Comparison of ENCODE assay signal across 9 cellular contexts in the genomic region with DNA sequence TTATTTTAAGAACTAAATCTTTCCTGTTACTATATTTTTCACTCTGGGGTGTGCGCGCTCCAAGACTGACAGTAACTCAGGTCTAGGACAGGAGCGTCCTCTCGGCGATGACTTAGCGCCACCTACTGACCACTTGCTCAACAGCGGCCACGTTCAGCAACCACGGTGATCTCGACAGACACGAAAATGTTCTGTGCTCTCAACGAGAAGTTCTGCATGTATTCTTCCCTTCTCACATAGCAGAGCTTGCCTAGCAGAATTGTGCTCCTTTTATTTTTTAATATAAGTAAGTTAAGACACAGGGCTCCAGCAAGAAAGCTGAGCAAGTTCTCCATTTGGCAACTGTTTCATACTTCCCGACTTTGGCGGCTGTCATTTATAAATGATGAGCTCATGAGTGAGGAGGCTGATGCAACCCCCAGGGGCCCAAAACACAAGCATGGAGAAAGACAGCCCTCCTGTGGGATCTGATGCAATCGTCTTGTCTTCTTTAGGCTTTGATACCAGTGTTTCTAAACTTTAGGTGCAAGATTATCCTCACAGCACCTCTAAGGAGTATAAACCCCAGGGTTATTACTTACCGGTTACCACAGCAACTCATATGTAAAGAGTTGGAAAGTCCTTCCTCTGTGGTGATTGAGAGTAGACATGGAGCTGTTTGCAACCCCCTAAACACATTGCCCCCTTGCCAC.
DNase-seq lines count a peak whose midpoint lies in the region; ATAC-seq, FAIRE-seq and TF ChIP-seq lines count a peak whose summit lies in the region.
"Had no signal": no experiment of that assay in that cellular context is flagged by ENCODE, and none has a peak within 500 bp of the region (broad histone marks: within the 10 kb centered on the region; RNA-seq: fewer than 3 reads in every experiment).

No MANE protein-coding gene starts in this region.

- H3K27me3 Mint-ChIP-seq in chondrocyte (ENCODE audit: low read depth) = no peaks in the 10 kb centered on the region
- H3K27me3 Mint-ChIP-seq: activated naive CD8-positive, alpha-beta T cell had no signal

- peaks cover 0 to 1% of the 10 kb centered on the region in 2 experiments; a peak in 1 of 5 replicates for H3K27me3 ChIP-seq in HepG2 (ENCODE audit: control insufficient read depth in 1 of 2, insufficient read depth in 2 of 2, low read length in 2 of 2)

- peak overlapping the region; percentile 90 for H3K27ac Mint-ChIP-seq in chondrocyte (ENCODE audit: unreplicated experiment)
- H3K27ac Mint-ChIP-seq: activated naive CD8-positive, alpha-beta T cell had no signal

- CTCF ChIA-PET in HepG2 (lab: Yijun Ruan, JAX; ENCODE audit: low intra/inter-chr PET ratio, low total read pairs) = interaction anchor here (1.7 to 2.1 kb wide), 2 partner anchors 331 to 359 kb away, joined by 4 to 13 read pairs; no protein-coding TSS in a partner anchor

- peak; percentile 83 for TF ChIP-seq RAD21 in HepG2 (CRISPR knock-in tag; IDR thresholded peaks at IDR 0.05)

- POLR2A ChIA-PET in HepG2 (lab: Yijun Ruan, JAX) = interaction anchor here (0.6 to 1.3 kb wide), 4 partner anchors 10 to 740 kb away, joined by 3 to 5 read pairs (median 4); no protein-coding TSS in a partner anchor

- H3K9me3 Mint-ChIP-seq in chondrocyte (ENCODE audit: low read depth) = peaks cover 20% of the 10 kb centered on the region

- H3K27ac ChIP-seq in HepG2 (ENCODE audit: extremely low read length, insufficient read depth, low read length) = no peak overlapping the region

- H3K4me1 ChIP-seq in HepG2 (ENCODE audit: insufficient read depth, low read length) = peaks cover 8% of the 10 kb centered on the region

- H3K4me3 ChIP-seq in HepG2 (replicated peaks in 1 of 3; ENCODE audit: insufficient read depth in 1 of 3, low read depth in 2 of 3, low read length in 3 of 3) = peak overlapping the region in 2 of 3 experiments; percentile 27 to 34; a peak in 1 of 6 replicates

- H3K4me3 Mint-ChIP-seq in chondrocyte (ENCODE audit: unreplicated experiment) = peak overlapping the region; percentile 44
- H3K4me3 Mint-ChIP-seq: activated naive CD8-positive, alpha-beta T cell had no signal

- BruUV-seq in HepG2 (replicated peaks; lab: Mats Ljungman, UMichigan) = no TSS peak

- ATAC-seq in HG03342 (IDR thresholded peaks at IDR 0.05; ENCODE audit: unreplicated experiment) (peak; percentile 98), HepG2 (peak; percentile 99)

- no peaks in the 10 kb centered on the region for H3K36me3 ChIP-seq in HepG2 (replicated peaks in 1 of 2; ENCODE audit: control insufficient read depth in 1 of 2, insufficient read depth in 2 of 2, low read length in 2 of 2)

- no peaks in the 10 kb centered on the region for H3K79me2 ChIP-seq in HepG2 (ENCODE audit: insufficient read depth, low read length)

- TF ChIP-seq CTCF in chondrocyte (IDR thresholded peaks at IDR 0.05) = peak; percentile 99
- TF ChIP-seq CTCF in HepG2 (CRISPR knock-in tag; IDR thresholded peaks at IDR 0.05) = peak; percentile 95

- in situ Hi-C loops in HepG2 (cut with HindIII; ENCODE audit: extremely low pct_ligation_motif_present, low pct_unique_long_range_greater_than_20kb) = loop anchor here (5.0 to 25.0 kb wide), 2 partner anchors 333 to 632 kb away; no protein-coding TSS in a partner anchor

- peak overlapping the region; percentile 42; the same call in 1 of the 2 replicates for H3K9ac ChIP-seq in HepG2 (ENCODE audit: insufficient read depth, low read depth, low read length)

- peak; percentile 88 for FAIRE-seq in GM19239 (lab: Jason Lieb, UNC)
- FAIRE-seq in HepG2 (lab: Jason Lieb, UNC) = peak; percentile 86

- no peak for TF ChIP-seq POLR2A in HepG2 (IDR thresholded peaks at IDR 0.05; ENCODE audit: insufficient read depth in 1 of 2, low read depth in 2 of 2, low read length in 2 of 2)

- H3K36me3 Mint-ChIP-seq in chondrocyte (ENCODE audit: low read depth) = peaks cover 15% of the 10 kb centered on the region

- H3K4me2 ChIP-seq in HepG2 (ENCODE audit: low read depth, low read length) = peak overlapping the region; percentile 60

- H2AFZ ChIP-seq in HepG2 (ENCODE audit: low read length) = no peak overlapping the region

- peak in 12 of 14 donors; percentile 27 to 78 (median 61) for DNase-seq in C1 segment of cervical spinal cord (lab: John Stamatoyannopoulos, UW)
- peak; percentile 58 for DNase-seq in GM19239 (ENCODE audit: insufficient read length, low spot score)
- DNase-seq in NCI-H446 treated with DMSO at 0.1 percent for 48 hours (lab: John Stamatoyannopoulos, UW) = peak; percentile 75
- peak; percentile 73 for DNase-seq in activated CD4-positive, alpha-beta T cell treated with anti-CD3 and anti-CD28 coated beads for 1 hour
- no peak for DNase-seq in chondrocyte (ENCODE audit: low spot score)
- DNase-seq in HepG2 (ENCODE audit: low spot score) = peak; percentile 47
- DNase-seq in stimulated activated CD4-positive, alpha-beta T cell treated with anti-CD3 and anti-CD28 coated beads, Interleukin-4, amount 100 ng/mL, for 4 hours = peak; percentile 74 to 75

- 5% methylated on average over 16 of the region's 16 CpGs for WGBS in HepG2 (ENCODE audit: low lambda C conversion rate)

- H4K20me1 ChIP-seq in HepG2 (ENCODE audit: insufficient read depth, low read length) = no peaks in the 10 kb centered on the region

- TF ChIP-seq EP300 in HepG2 (IDR thresholded peaks at IDR 0.05; ENCODE audit: low read depth in 2 of 2, low read length in 2 of 2) (no peak), HepG2 (CRISPR knock-in tag; IDR thresholded peaks at IDR 0.05; ENCODE audit: borderline replicate concordance) (no peak)

- intact Hi-C loops in HepG2 (cut with micrococcal nuclease; ENCODE audit: unreplicated experiment) = loop anchor here (1.0 to 5.0 kb wide), 3 partner anchors 359 to 1193 kb away; no protein-coding TSS in a partner anchor

- peaks cover 18% of the 10 kb centered on the region for H3K4me1 Mint-ChIP-seq in chondrocyte (ENCODE audit: low read depth)

- peaks cover 17% of the 10 kb centered on the region for H3K9me3 ChIP-seq in HepG2 (ENCODE audit: low read length)

TF ChIP-seq in HepG2, 621 proteins besides CTCF, POLR2A, EP300 and RAD21 (continues in another document):
- TF ChIP-seq, protein P1, sequence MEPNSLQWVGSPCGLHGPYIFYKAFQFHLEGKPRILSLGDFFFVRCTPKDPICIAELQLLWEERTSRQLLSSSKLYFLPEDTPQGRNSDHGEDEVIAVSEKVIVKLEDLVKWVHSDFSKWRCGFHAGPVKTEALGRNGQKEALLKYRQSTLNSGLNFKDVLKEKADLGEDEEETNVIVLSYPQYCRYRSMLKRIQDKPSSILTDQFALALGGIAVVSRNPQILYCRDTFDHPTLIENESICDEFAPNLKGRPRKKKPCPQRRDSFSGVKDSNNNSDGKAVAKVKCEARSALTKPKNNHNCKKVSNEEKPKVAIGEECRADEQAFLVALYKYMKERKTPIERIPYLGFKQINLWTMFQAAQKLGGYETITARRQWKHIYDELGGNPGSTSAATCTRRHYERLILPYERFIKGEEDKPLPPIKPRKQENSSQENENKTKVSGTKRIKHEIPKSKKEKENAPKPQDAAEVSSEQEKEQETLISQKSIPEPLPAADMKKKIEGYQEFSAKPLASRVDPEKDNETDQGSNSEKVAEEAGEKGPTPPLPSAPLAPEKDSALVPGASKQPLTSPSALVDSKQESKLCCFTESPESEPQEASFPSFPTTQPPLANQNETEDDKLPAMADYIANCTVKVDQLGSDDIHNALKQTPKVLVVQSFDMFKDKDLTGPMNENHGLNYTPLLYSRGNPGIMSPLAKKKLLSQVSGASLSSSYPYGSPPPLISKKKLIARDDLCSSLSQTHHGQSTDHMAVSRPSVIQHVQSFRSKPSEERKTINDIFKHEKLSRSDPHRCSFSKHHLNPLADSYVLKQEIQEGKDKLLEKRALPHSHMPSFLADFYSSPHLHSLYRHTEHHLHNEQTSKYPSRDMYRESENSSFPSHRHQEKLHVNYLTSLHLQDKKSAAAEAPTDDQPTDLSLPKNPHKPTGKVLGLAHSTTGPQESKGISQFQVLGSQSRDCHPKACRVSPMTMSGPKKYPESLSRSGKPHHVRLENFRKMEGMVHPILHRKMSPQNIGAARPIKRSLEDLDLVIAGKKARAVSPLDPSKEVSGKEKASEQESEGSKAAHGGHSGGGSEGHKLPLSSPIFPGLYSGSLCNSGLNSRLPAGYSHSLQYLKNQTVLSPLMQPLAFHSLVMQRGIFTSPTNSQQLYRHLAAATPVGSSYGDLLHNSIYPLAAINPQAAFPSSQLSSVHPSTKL (CRISPR knock-in tag; IDR thresholded peaks at IDR 0.05) = peak; percentile 38; the same call in 1 of the 2 replicates
- peak; percentile 54 for TF ChIP-seq GATAD2A (CRISPR knock-in tag; IDR thresholded peaks at IDR 0.05)
- TF ChIP-seq ATF7 (IDR thresholded peaks at IDR 0.05) = peak; percentile 20; the same call in 1 of the 2 replicates
- no peak for TF ChIP-seq ATF7 (CRISPR knock-in tag; IDR thresholded peaks at IDR 0.05)
- TF ChIP-seq, protein P2, sequence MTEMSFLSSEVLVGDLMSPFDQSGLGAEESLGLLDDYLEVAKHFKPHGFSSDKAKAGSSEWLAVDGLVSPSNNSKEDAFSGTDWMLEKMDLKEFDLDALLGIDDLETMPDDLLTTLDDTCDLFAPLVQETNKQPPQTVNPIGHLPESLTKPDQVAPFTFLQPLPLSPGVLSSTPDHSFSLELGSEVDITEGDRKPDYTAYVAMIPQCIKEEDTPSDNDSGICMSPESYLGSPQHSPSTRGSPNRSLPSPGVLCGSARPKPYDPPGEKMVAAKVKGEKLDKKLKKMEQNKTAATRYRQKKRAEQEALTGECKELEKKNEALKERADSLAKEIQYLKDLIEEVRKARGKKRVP (CRISPR knock-in tag; IDR thresholded peaks at IDR 0.05) = peak in 1 of 2 experiments; percentile 98; a peak in 2 of 4 replicates
- TF ChIP-seq KLF16 (CRISPR knock-in tag; IDR thresholded peaks at IDR 0.05) = 0 out of 4 replicates have a peak, but pooled peaks of 1 of the 2 experiments have one; percentile 32
- TF ChIP-seq KDM2A (CRISPR knock-in tag; IDR thresholded peaks at IDR 0.05; ENCODE audit: borderline replicate concordance, low read depth) = peak; percentile 46; the same call in 1 of the 2 replicates
- TF ChIP-seq ZNF44 (CRISPR knock-in tag; IDR thresholded peaks at IDR 0.05) = 0 out of 2 replicates have a peak, but pooled peaks have one; percentile 45
- peak; percentile 22; the same call in 1 of the 2 replicates for TF ChIP-seq SAP130 (CRISPR knock-in tag; IDR thresholded peaks at IDR 0.05; ENCODE audit: low read depth)
- TF ChIP-seq, protein P3, sequence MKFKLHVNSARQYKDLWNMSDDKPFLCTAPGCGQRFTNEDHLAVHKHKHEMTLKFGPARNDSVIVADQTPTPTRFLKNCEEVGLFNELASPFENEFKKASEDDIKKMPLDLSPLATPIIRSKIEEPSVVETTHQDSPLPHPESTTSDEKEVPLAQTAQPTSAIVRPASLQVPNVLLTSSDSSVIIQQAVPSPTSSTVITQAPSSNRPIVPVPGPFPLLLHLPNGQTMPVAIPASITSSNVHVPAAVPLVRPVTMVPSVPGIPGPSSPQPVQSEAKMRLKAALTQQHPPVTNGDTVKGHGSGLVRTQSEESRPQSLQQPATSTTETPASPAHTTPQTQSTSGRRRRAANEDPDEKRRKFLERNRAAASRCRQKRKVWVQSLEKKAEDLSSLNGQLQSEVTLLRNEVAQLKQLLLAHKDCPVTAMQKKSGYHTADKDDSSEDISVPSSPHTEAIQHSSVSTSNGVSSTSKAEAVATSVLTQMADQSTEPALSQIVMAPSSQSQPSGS (CRISPR knock-in tag; IDR thresholded peaks at IDR 0.05) = peak; percentile 37; the same call in 1 of the 2 replicates
